ENCODE assay signal across 1 cellular context in genomic region chr6:31827286-31828079, GRCh38.
A peak's percentile ranks its signal among the peaks of the same experiment; 100 is the strongest.
TF ChIP-seq lines count a peak whose summit lies in the region.

Gene HSPA1B (plus strand): TSS chr6:31827738. CDS start chr6:31827951, 213 bp downstream.

TF ChIP-seq in HepG2, 621 proteins besides CTCF, POLR2A, EP300 and RAD21 (continued from another document and continues in another):
- TF ChIP-seq FUBP1 (CRISPR knock-in tag; IDR thresholded peaks at IDR 0.05; ENCODE audit: borderline replicate concordance) (no peak), SIX4 (CRISPR knock-in tag; IDR thresholded peaks at IDR 0.05) (peak; percentile 68; the same call in 1 of the 2 replicates), HOXA7 (CRISPR knock-in tag; IDR thresholded peaks at IDR 0.05) (no peak), GLI4 (CRISPR knock-in tag; IDR thresholded peaks at IDR 0.05; ENCODE audit: borderline replicate concordance) (peak; percentile 72; the same call in 1 of the 2 replicates), PAWR (CRISPR knock-in tag; IDR thresholded peaks at IDR 0.05; ENCODE audit: borderline replicate concordance) (no peak), NFYB (CRISPR knock-in tag; IDR thresholded peaks at IDR 0.05) (peak; percentile 89), AGO1 (IDR thresholded peaks at IDR 0.05; ENCODE audit: low read depth, low read length, poor library complexity, severe bottlenecking) (peak; percentile 86), PREB (CRISPR knock-in tag; IDR thresholded peaks at IDR 0.05) (no peak), NR1H2 (CRISPR knock-in tag; IDR thresholded peaks at IDR 0.05; ENCODE audit: borderline replicate concordance, low read depth) (no peak), MLXIP (CRISPR knock-in tag; IDR thresholded peaks at IDR 0.05; ENCODE audit: borderline replicate concordance) (peak; percentile 77; the same call in 1 of the 2 replicates), ZNF850 (CRISPR knock-in tag; conservative IDR thresholded peaks at IDR 0.05) (no peak), ZNF564 (CRISPR knock-in tag; IDR thresholded peaks at IDR 0.05) (0 out of 2 replicates have a peak, but pooled peaks have one; percentile 46), TSC22D2 (CRISPR knock-in tag; IDR thresholded peaks at IDR 0.05; ENCODE audit: borderline replicate concordance) (peak; percentile 94; the same call in 1 of the 2 replicates), ZKSCAN8 (CRISPR knock-in tag; IDR thresholded peaks at IDR 0.05; ENCODE audit: borderline replicate concordance) (no peak; the same call in 1 of the 2 replicates), HMGXB4 (CRISPR knock-in tag; IDR thresholded peaks at IDR 0.05; ENCODE audit: borderline replicate concordance in 1 of 2, low read depth in 1 of 2) (peak; percentile 13 to 51; a peak in 3 of 4 replicates), ELF4 (CRISPR knock-in tag; IDR thresholded peaks at IDR 0.05; ENCODE audit: borderline replicate concordance) (no peak), ZFP36L2 (CRISPR knock-in tag; IDR thresholded peaks at IDR 0.05) (0 out of 2 replicates have a peak, but pooled peaks have one; percentile 80), PHF21A (CRISPR knock-in tag; IDR thresholded peaks at IDR 0.05) (peak; percentile 97), CREM (IDR thresholded peaks at IDR 0.05) (peak; percentile 19; the same call in 1 of the 2 replicates), CREM (CRISPR knock-in tag; IDR thresholded peaks at IDR 0.05) (no peak), GATAD2A (CRISPR knock-in tag; IDR thresholded peaks at IDR 0.05) (peak; percentile 34; the same call in 1 of the 2 replicates), FLYWCH1 (CRISPR knock-in tag; IDR thresholded peaks at IDR 0.05) (0 out of 2 replicates have a peak, but pooled peaks have one; percentile 53), ZNF576 (CRISPR knock-in tag; IDR thresholded peaks at IDR 0.05) (no peak), USF2 (IDR thresholded peaks at IDR 0.05; ENCODE audit: low read depth, low read length) (no peak), USF2 (CRISPR knock-in tag; IDR thresholded peaks at IDR 0.05; ENCODE audit: borderline replicate concordance) (no peak), ZNF335 (CRISPR knock-in tag; IDR thresholded peaks at IDR 0.05) (peak; percentile 97), MIER3 (CRISPR knock-in tag; IDR thresholded peaks at IDR 0.05; ENCODE audit: borderline replicate concordance) (peak; percentile 51; the same call in 1 of the 2 replicates), PCBP1 (IDR thresholded peaks at IDR 0.05; ENCODE audit: borderline replicate concordance, low read depth, low read length) (peak; percentile 46; the same call in 1 of the 2 replicates), JDP2 (CRISPR knock-in tag; IDR thresholded peaks at IDR 0.05; ENCODE audit: borderline replicate concordance) (no peak), NR3C1 (CRISPR knock-in tag; IDR thresholded peaks at IDR 0.05) (0 out of 2 replicates have a peak, but pooled peaks have one; percentile 56), POLR2AphosphoS5 (IDR thresholded peaks at IDR 0.05; ENCODE audit: low read depth, low read length) (peak; percentile 100), ZZZ3 (CRISPR knock-in tag; IDR thresholded peaks at IDR 0.05; ENCODE audit: borderline replicate concordance) (no peak), CBFB (CRISPR knock-in tag; IDR thresholded peaks at IDR 0.05) (no peak), CCDC6 (CRISPR knock-in tag; IDR thresholded peaks at IDR 0.05) (peak; percentile 78; the same call in 1 of the 2 replicates), FOXK2 (IDR thresholded peaks at IDR 0.05) (peak; percentile 55; the same call in 1 of the 2 replicates), KDM3A (CRISPR knock-in tag; IDR thresholded peaks at IDR 0.05; ENCODE audit: low read depth) (peak; percentile 48; the same call in 1 of the 2 replicates), ZNF101 (CRISPR knock-in tag; IDR thresholded peaks at IDR 0.05; ENCODE audit: borderline replicate concordance, low read depth) (no peak), RAD51 (IDR thresholded peaks at IDR 0.05; ENCODE audit: borderline replicate concordance) (no peak), CREBL2 (CRISPR knock-in tag; IDR thresholded peaks at IDR 0.05; ENCODE audit: borderline replicate concordance) (no peak; the same call in 1 of the 2 replicates), RELA (CRISPR knock-in tag; IDR thresholded peaks at IDR 0.05) (peak; percentile 31; the same call in 1 of the 2 replicates), HINFP (CRISPR knock-in tag; IDR thresholded peaks at IDR 0.05; ENCODE audit: low read depth) (no peak; the same call in 1 of the 2 replicates), GMEB2 (CRISPR knock-in tag; IDR thresholded peaks at IDR 0.05; ENCODE audit: low read depth) (no peak), SUZ12 (IDR thresholded peaks at IDR 0.05; ENCODE audit: low read depth, low read length) (no peak), REST (IDR thresholded peaks at IDR 0.05; ENCODE audit: borderline replicate concordance in 1 of 2, low read depth in 1 of 2, low read length in 2 of 2) (peak in 1 of 2 experiments; percentile 79; a peak in 2 of 4 replicates), EHMT2 (IDR thresholded peaks at IDR 0.05; ENCODE audit: borderline replicate concordance, low read depth, low read length) (no peak), ZNF329 (CRISPR knock-in tag; IDR thresholded peaks at IDR 0.05; ENCODE audit: low read depth) (peak; percentile 90), ZNF138 (CRISPR knock-in tag; IDR thresholded peaks at IDR 0.05; ENCODE audit: low read depth) (peak; percentile 88), ZNF225 (CRISPR knock-in tag; IDR thresholded peaks at IDR 0.05) (peak; percentile 63; the same call in 1 of the 2 replicates)
